In the genomic region with DNA sequence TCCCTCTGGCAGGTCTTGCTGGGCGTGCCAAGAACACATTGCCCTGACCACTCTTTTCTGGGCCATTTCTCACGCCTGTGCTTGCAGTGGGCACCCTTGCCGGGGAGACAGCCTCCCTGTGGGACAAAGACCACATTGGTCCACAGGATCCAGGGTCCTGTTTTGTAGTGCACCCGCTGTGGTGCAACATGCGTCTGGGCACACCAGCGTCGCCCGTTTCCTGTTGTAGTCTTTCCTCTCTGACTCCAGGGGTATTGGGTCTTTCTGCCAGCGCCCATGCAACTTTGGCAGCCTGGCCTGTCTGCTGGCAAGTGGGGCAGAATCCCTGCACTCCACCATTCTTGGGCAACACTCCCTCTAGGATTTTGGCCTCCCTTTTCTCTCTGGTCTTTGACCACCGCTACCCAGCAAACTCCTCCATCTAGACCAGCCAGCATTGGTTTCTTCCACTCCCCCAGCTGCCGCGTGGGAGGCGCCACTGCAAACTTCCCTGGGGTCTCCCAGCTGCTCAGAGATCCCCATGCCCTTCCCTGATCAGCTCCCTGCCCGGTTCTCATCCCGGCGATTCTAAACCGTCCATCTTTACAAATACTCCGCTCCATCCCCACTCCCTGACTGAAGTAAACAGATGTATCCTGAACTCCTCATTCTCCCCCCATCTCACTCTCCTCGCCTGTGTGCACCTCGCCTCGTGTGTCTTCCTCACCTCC, we compare ENCODE assay signal across 8 cellular contexts. TPM values are rescaled to one million over a fixed set of nuclear protein-coding genes. Genes with fewer than 3 reads are reported as not detected.
DNase-seq lines count a peak whose midpoint lies in the region; ATAC-seq, FAIRE-seq and TF ChIP-seq lines count a peak whose summit lies in the region.

No MANE protein-coding gene starts in this region.

- 38% methylated on average over 21 of the region's 21 CpGs for WGBS in esophagus muscularis mucosa

- POLR2A ChIA-PET in CD4-positive, alpha-beta memory T cell (lab: Charles Lee; ENCODE audit: partially characterized antibody), result interaction anchor here (0.8 to 1.2 kb wide), 5 partner anchors 13 to 173 kb away, joined by 3 to 7 read pairs (median 6); a partner anchor contains a TSS
- POLR2A ChIA-PET in Panc1 (lab: Charles Lee), result interaction anchor here (0.7 kb wide), 1 partner anchor 65 kb away, joined by 9 read pairs; no protein-coding TSS in a partner anchor

- H3K27ac Mint-ChIP-seq in CD4-positive, alpha-beta memory T cell, result peak overlapping the region; percentile 70 to 98 (median 92)

- BruUV-seq in Panc1 (replicated peaks; lab: Mats Ljungman, UMichigan), result no TSS peak

- H3K4me1 Mint-ChIP-seq in CD4-positive, alpha-beta memory T cell, result peaks cover 29 to 59% (median 45%) of the 10 kb centered on the region in 4 donors

- H3K4me3 Mint-ChIP-seq in CD4-positive, alpha-beta memory T cell, result peak overlapping the region; percentile 92 to 99 (median 94)

- peak overlapping the region; percentile 66 for H3K27ac ChIP-seq in CD4-positive, alpha-beta memory T cell (ENCODE audit: low read depth, low read length)
- H3K27ac ChIP-seq in Panc1 (ENCODE audit: low read length), result peak overlapping the region; percentile 73
- H3K27ac ChIP-seq in esophagus muscularis mucosa (replicated peaks in 1 of 4), result peak overlapping the region; percentile 85 to 91 (median 88)
- peak overlapping the region; percentile 91 for H3K27ac ChIP-seq in neutrophil

- no peak for DNase-seq in CD4-positive, alpha-beta memory T cell
- no peak for DNase-seq in Panc1 (ENCODE audit: low read depth, low spot score)
- no peak for DNase-seq in esophagus muscularis mucosa (ENCODE audit: extremely low spot score)
- DNase-seq in frontal cortex (ENCODE audit: low spot score in 2 of 2), result no peak
- no peak for DNase-seq in GM12891 (ENCODE audit: insufficient read length, low spot score)
- no peak for DNase-seq in EL

- CTCF ChIA-PET in CD4-positive, alpha-beta memory T cell (lab: Charles Lee; ENCODE audit: partially characterized antibody), result interaction anchor here (1.0 to 6.1 kb wide), 3 partner anchors 133 to 171 kb away, joined by 3 to 60 read pairs (median 5); no protein-coding TSS in a partner anchor
- CTCF ChIA-PET in Panc1 (lab: Charles Lee), result interaction anchor here (0.5 to 1.5 kb wide), 3 partner anchors 171 to 813 kb away, joined by 5 to 19 read pairs (median 7); no protein-coding TSS in a partner anchor

- FAIRE-seq in frontal cortex (lab: Jason Lieb, UNC), result no peak
- no peak for FAIRE-seq in GM12891 (lab: Jason Lieb, UNC)

- peaks cover 0 to 2% (median 0%) of the 10 kb centered on the region in 8 donors for H3K9me3 Mint-ChIP-seq in CD4-positive, alpha-beta memory T cell

- H3K36me3 ChIP-seq in CD4-positive, alpha-beta memory T cell (ENCODE audit: insufficient read depth, low read length), result peaks cover 14% of the 10 kb centered on the region
- H3K36me3 ChIP-seq in Panc1 (ENCODE audit: control insufficient read depth, insufficient read depth, low read length) (peaks cover 2% of the 10 kb centered on the region; the same call in 1 of the 2 replicates), esophagus muscularis mucosa (peaks cover 13 to 19% (median 15%) of the 10 kb centered on the region in 4 donors), neutrophil (peaks cover 36% of the 10 kb centered on the region)

- TF ChIP-seq EP300 in esophagus muscularis mucosa (IDR thresholded peaks at IDR 0.05), result no peak

- H3K27me3 Mint-ChIP-seq in CD4-positive, alpha-beta memory T cell, result no peaks in the 10 kb centered on the region

- H3K9me3 ChIP-seq in CD4-positive, alpha-beta memory T cell (ENCODE audit: control insufficient read depth in 1 of 2, low read length in 2 of 2), result no peaks in the 10 kb centered on the region
- H3K9me3 ChIP-seq in Panc1 (ENCODE audit: control insufficient read depth, insufficient read depth, low read depth, low read length) (no peaks in the 10 kb centered on the region), esophagus muscularis mucosa (no peaks in the 10 kb centered on the region), neutrophil (no peaks in the 10 kb centered on the region)

- in situ Hi-C loops in Panc1 (cut with HindIII; ENCODE audit: low pct_unique_long_range_greater_than_20kb, low sequenced_read_pairs), result no loop called here

- TF ChIP-seq CTCF in Panc1 (IDR thresholded peaks at IDR 0.05), result no peak
- TF ChIP-seq CTCF in esophagus muscularis mucosa (IDR thresholded peaks at IDR 0.05), result no peak
- TF ChIP-seq CTCF in neutrophil (IDR thresholded peaks at IDR 0.05), result no peak

- intact Hi-C loops in CD4-positive, alpha-beta memory T cell (cut with micrococcal nuclease), result loop anchor here (1.0 to 2.0 kb wide), 5 partner anchors 27 to 233 kb away; a partner anchor contains a TSS
- intact Hi-C loops in Panc1 (cut with micrococcal nuclease; ENCODE audit: unreplicated experiment) (loop anchor here (10.0 kb wide), 1 partner anchor 101 kb away; no protein-coding TSS in a partner anchor), esophagus muscularis mucosa (cut with DNase I) (no loop called here)

- TF ChIP-seq POLR2A in esophagus muscularis mucosa (IDR thresholded peaks at IDR 0.05; ENCODE audit: low read depth), result no peak
- TF ChIP-seq POLR2A in GM12891 (IDR thresholded peaks at IDR 0.05; ENCODE audit: low read depth, low read length), result no peak

- H3K27me3 ChIP-seq in CD4-positive, alpha-beta memory T cell (ENCODE audit: insufficient read depth, low read length), result no peaks in the 10 kb centered on the region
- H3K27me3 ChIP-seq in Panc1 (ENCODE audit: control insufficient read depth, insufficient read depth, low read length) (no peaks in the 10 kb centered on the region), esophagus muscularis mucosa (no peaks in the 10 kb centered on the region), neutrophil (no peaks in the 10 kb centered on the region)

- H3K4me1 ChIP-seq in CD4-positive, alpha-beta memory T cell (ENCODE audit: insufficient read depth, low read length), result peaks cover 37% of the 10 kb centered on the region
- H3K4me1 ChIP-seq in Panc1 (ENCODE audit: control insufficient read depth, insufficient read depth, low read length) (peaks cover 13% of the 10 kb centered on the region), esophagus muscularis mucosa (peaks cover 24 to 52% (median 47%) of the 10 kb centered on the region in 4 donors), neutrophil (ENCODE audit: control insufficient read depth in 1 of 2, insufficient read depth in 1 of 2, low read depth in 1 of 2, low read length in 1 of 2) (peaks cover 41 to 42% of the 10 kb centered on the region in 2 experiments)

- ATAC-seq in Panc1, result no peak
- ATAC-seq in GM19395 (IDR thresholded peaks at IDR 0.05; ENCODE audit: unreplicated experiment), result no peak

- peaks cover 7 to 18% of the 10 kb centered on the region in 2 donors for H3K36me3 Mint-ChIP-seq in CD4-positive, alpha-beta memory T cell

- peak overlapping the region; percentile 3 to 90 for H3K4me3 ChIP-seq in CD4-positive, alpha-beta memory T cell (ENCODE audit: low read length in 2 of 2)
- peak overlapping the region; percentile 85 to 97 for H3K4me3 ChIP-seq in Panc1 (ENCODE audit: low read depth in 2 of 2, low read length in 2 of 2)
- H3K4me3 ChIP-seq in esophagus muscularis mucosa, result peak overlapping the region; percentile 97 to 100 (median 99)
- peak overlapping the region; percentile 98 for H3K4me3 ChIP-seq in neutrophil (ENCODE audit: low read depth in 1 of 2, low read length in 1 of 2)

TF ChIP-seq in GM12891, 5 proteins besides CTCF, POLR2A, EP300 and RAD21:
- TF ChIP-seq TAF1 (IDR thresholded peaks at IDR 0.05; ENCODE audit: low read depth, low read length) (no peak), SPI1 (IDR thresholded peaks at IDR 0.05; ENCODE audit: low read depth, low read length) (no peak), POLR2AphosphoS5 (IDR thresholded peaks at IDR 0.05; ENCODE audit: low read depth, low read length) (no peak), POU2F2 (IDR thresholded peaks at IDR 0.05; ENCODE audit: low read depth, low read length) (no peak), PAX5 (IDR thresholded peaks at IDR 0.05; ENCODE audit: insufficient read depth, low read length, severe bottlenecking) (no peak)

RNA-seq across cellular contexts. Expression of a gene that starts 1.2 kb away (rescaled TPM):
- 10 to 100 TPM; 57.9 to 59.5 TPM for total RNA-seq in CD4-positive, alpha-beta memory T cell
- 10 to 100 TPM; 41.4 to 46.4 TPM for polyA plus RNA-seq in CD4-positive, alpha-beta memory T cell
- 57.5 TPM for total RNA-seq in Panc1 (2021; ENCODE audit: unreplicated experiment)
- 93.0 TPM for polyA plus RNA-seq in Panc1 (2012; ENCODE audit: insufficient read length)
- 10 to 100 TPM; 36.8 to 55.3 (median 50.3) TPM for total RNA-seq in esophagus muscularis mucosa
- total RNA-seq in frontal cortex, result 23.6 TPM
- polyA plus RNA-seq in GM12891 (2012; ENCODE audit: low read depth, missing spikeins), result 10.6 TPM

RNA-seq across cellular contexts. Expression of a gene that starts 12.3 kb away (rescaled TPM):
- total RNA-seq in CD4-positive, alpha-beta memory T cell, result 100 to 1,000 TPM; 167 to 168 TPM
- polyA plus RNA-seq in CD4-positive, alpha-beta memory T cell, result 1 to 10 TPM; 2.4 to 7.1 TPM
- 32.6 TPM for total RNA-seq in Panc1 (2021; ENCODE audit: unreplicated experiment)
- polyA plus RNA-seq in Panc1 (2012; ENCODE audit: insufficient read length), result 35.5 TPM
- total RNA-seq in esophagus muscularis mucosa, result 10 to 100 TPM in 3 of 4 donors, 1 to 10 TPM in 1; 9.3 to 18.1 (median 12.7) TPM
- total RNA-seq in frontal cortex, result 5.3 TPM
- polyA plus RNA-seq in GM12891 (2012; ENCODE audit: low read depth, missing spikeins), result 0.40 TPM

RNA-seq across cellular contexts. Expression of a gene that starts 26.3 kb away (rescaled TPM):
- total RNA-seq in CD4-positive, alpha-beta memory T cell, result 10 to 100 TPM; 39.0 to 40.7 TPM
- polyA plus RNA-seq in CD4-positive, alpha-beta memory T cell, result 10 to 100 TPM; 24.4 to 30.1 TPM
- total RNA-seq in Panc1 (2021; ENCODE audit: unreplicated experiment) (27.1 TPM), esophagus muscularis mucosa (10 to 100 TPM; 12.9 to 25.9 (median 15.7) TPM), frontal cortex (15.1 TPM)
- polyA plus RNA-seq in Panc1 (2012; ENCODE audit: insufficient read length), result 31.8 TPM
- 23.5 TPM for polyA plus RNA-seq in GM12891 (2012; ENCODE audit: low read depth, missing spikeins)

RNA-seq across cellular contexts. Expression of a gene that starts 28.7 kb away (rescaled TPM):
- under 1 TPM in 1 of 2 experiments, not detected in 1; 0.17 TPM for total RNA-seq in CD4-positive, alpha-beta memory T cell
- polyA plus RNA-seq in CD4-positive, alpha-beta memory T cell, result under 1 TPM in 1 of 2 donors, not detected in 1; 0.15 TPM
- total RNA-seq in Panc1 (2021; ENCODE audit: unreplicated experiment), result 4.7 TPM
- polyA plus RNA-seq in Panc1 (2012; ENCODE audit: insufficient read length), result 3.2 TPM
- total RNA-seq in esophagus muscularis mucosa, result not detected
- total RNA-seq in frontal cortex, result 0.41 TPM
- 8.8 TPM for polyA plus RNA-seq in GM12891 (2012; ENCODE audit: low read depth, missing spikeins)

Comparison
In these comparisons a context has a peak if more than half of its experiments do, and no peak if none do; other contexts are left out.
1. H3K4me3 ChIP-seq: peak in every context shown above with its lines; median percentile 99 in esophagus muscularis mucosa; 98 in neutrophil; 91 in Panc1; 46 in CD4-positive, alpha-beta memory T cell.